Comparison of ENCODE assay signal across 1 cellular context in genomic region chr1:158149577-158150269, GRCh38.
A peak's percentile ranks its signal among the peaks of the same experiment; 100 is the strongest.
TF ChIP-seq lines count a peak whose summit lies in the region.

No MANE protein-coding gene starts in this region.

TF ChIP-seq in GM12878, 131 proteins besides CTCF, POLR2A, EP300 and RAD21 (continued from another document):
- TF ChIP-seq KDM1A (IDR thresholded peaks at IDR 0.05; ENCODE audit: borderline replicate concordance), result no peak
- TF ChIP-seq NRF1 (conservative IDR thresholded peaks at IDR 0.05; ENCODE audit: low read depth, low read length), result peak; percentile 41; the same call in 1 of the 2 replicates
- peak; percentile 68 for TF ChIP-seq NR2C1 (IDR thresholded peaks at IDR 0.05)
- peak; percentile 44; the same call in 1 of the 2 replicates for TF ChIP-seq YY1 (IDR thresholded peaks at IDR 0.05; ENCODE audit: low read depth, low read length)
- no peak for TF ChIP-seq PBX3 (IDR thresholded peaks at IDR 0.05; ENCODE audit: insufficient replicate concordance, low read depth, low read length)
- no peak for TF ChIP-seq HDAC6 (IDR thresholded peaks at IDR 0.05; ENCODE audit: unreplicated experiment)
- TF ChIP-seq NFXL1 (IDR thresholded peaks at IDR 0.05; ENCODE audit: borderline replicate concordance), result no peak
- TF ChIP-seq, protein P1, sequence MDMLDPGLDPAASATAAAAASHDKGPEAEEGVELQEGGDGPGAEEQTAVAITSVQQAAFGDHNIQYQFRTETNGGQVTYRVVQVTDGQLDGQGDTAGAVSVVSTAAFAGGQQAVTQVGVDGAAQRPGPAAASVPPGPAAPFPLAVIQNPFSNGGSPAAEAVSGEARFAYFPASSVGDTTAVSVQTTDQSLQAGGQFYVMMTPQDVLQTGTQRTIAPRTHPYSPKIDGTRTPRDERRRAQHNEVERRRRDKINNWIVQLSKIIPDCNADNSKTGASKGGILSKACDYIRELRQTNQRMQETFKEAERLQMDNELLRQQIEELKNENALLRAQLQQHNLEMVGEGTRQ (IDR thresholded peaks at IDR 0.05; ENCODE audit: borderline replicate concordance, low read depth, low read length), result no peak
- TF ChIP-seq NR2F1 (conservative IDR thresholded peaks at IDR 0.05), result 0 out of 2 replicates have a peak, but pooled peaks have one; percentile 46
- TF ChIP-seq MTA3 (IDR thresholded peaks at IDR 0.05; ENCODE audit: borderline replicate concordance, low read length), result no peak
- TF ChIP-seq ZNF207 (IDR thresholded peaks at IDR 0.05; ENCODE audit: borderline replicate concordance), result no peak
- peak; percentile 58 for TF ChIP-seq GABPA (IDR thresholded peaks at IDR 0.05; ENCODE audit: low read depth)
- no peak for TF ChIP-seq MYC (IDR thresholded peaks at IDR 0.05; ENCODE audit: insufficient read depth, insufficient read length, insufficient replicate concordance, low read length, severe bottlenecking)
- no peak for TF ChIP-seq NFIC (IDR thresholded peaks at IDR 0.05; ENCODE audit: low read depth, low read length)
- TF ChIP-seq CHD2 (IDR thresholded peaks at IDR 0.05; ENCODE audit: borderline replicate concordance, low read depth, low read length), result no peak
- no peak for TF ChIP-seq SRF (IDR thresholded peaks at IDR 0.05; ENCODE audit: low read depth in 2 of 2, low read length in 2 of 2)
- no peak for TF ChIP-seq SMAD1 (IDR thresholded peaks at IDR 0.05; ENCODE audit: low read depth, partially characterized antibody)
- TF ChIP-seq DPF2 (IDR thresholded peaks at IDR 0.05), result no peak
- no peak for TF ChIP-seq TCF12 (IDR thresholded peaks at IDR 0.05; ENCODE audit: low read depth, low read length)
- TF ChIP-seq E4F1 (IDR thresholded peaks at IDR 0.05; ENCODE audit: borderline replicate concordance, partially characterized antibody), result no peak
- TF ChIP-seq MEF2A (IDR thresholded peaks at IDR 0.05; ENCODE audit: insufficient read depth, low read depth, low read length), result no peak
- TF ChIP-seq RELB (IDR thresholded peaks at IDR 0.05; ENCODE audit: low read depth), result no peak
